ENCODE assay signal across 15 cellular contexts in genomic region chr2:167177196-167177595, GRCh38.
"Had no signal": no experiment of that assay in that cellular context is flagged by ENCODE, and none has a peak within 500 bp of the region (broad histone marks: within the 10 kb centered on the region; RNA-seq: fewer than 3 reads in every experiment).

No MANE protein-coding gene starts in this region.

- H3K27me3 Mint-ChIP-seq: activated CD4-positive, alpha-beta memory T cell treated with anti-CD3 and anti-CD28 coated beads for 36 hours; activated naive CD8-positive, alpha-beta T cell treated with anti-CD3 and anti-CD28 coated beads, Interleukin-2, amount 10 ng/mL, durations not matched to agents 7 days and 5 days; dendritic cell treated with granulocyte-macrophage colony-stimulating factor and Interleukin-4, amounts not matched to agents 40 ng/mL and 50 ng/mL, for 4 days; effector memory CD8-positive, alpha-beta T cell; stimulated activated memory B cell treated with anti-CD40 and anti-IgM and Interleukin-4, amounts not matched to agents 10 μg/mL and 1 μg/mL and 100 μg/mL, for 72 hours had no signal

- H2AFZ ChIP-seq: parathyroid adenoma had no signal

- H3K4me3 Mint-ChIP-seq: activated CD4-positive, alpha-beta memory T cell treated with anti-CD3 and anti-CD28 coated beads for 36 hours; activated naive CD8-positive, alpha-beta T cell treated with anti-CD3 and anti-CD28 coated beads, Interleukin-2, amount 10 ng/mL, durations not matched to agents 7 days and 5 days; activated T-cell treated with anti-CD3 and anti-CD28 coated beads, Interleukin-2, amount 50 U/mL, for 72 hours; dendritic cell treated with granulocyte-macrophage colony-stimulating factor and Interleukin-4, amounts not matched to agents 40 ng/mL and 50 ng/mL, for 4 days; effector memory CD8-positive, alpha-beta T cell; stimulated activated memory B cell treated with anti-CD40 and anti-IgM and Interleukin-4, amounts not matched to agents 10 μg/mL and 1 μg/mL and 100 μg/mL, for 72 hours had no signal

- H3K9ac ChIP-seq: parathyroid adenoma had no signal

- H3K36me3 ChIP-seq: gastroesophageal sphincter, left lung, tibial nerve had no signal

- H3K4me1 Mint-ChIP-seq: activated naive CD8-positive, alpha-beta T cell treated with anti-CD3 and anti-CD28 coated beads, Interleukin-2, amount 10 ng/mL, durations not matched to agents 7 days and 5 days; stimulated activated memory B cell treated with anti-CD40 and anti-IgM and Interleukin-4, amounts not matched to agents 10 μg/mL and 1 μg/mL and 100 μg/mL, for 72 hours had no signal

- H3K27me3 ChIP-seq: gastroesophageal sphincter, left lung, tibial nerve had no signal

- DNase-seq: activated CD4-positive, alpha-beta memory T cell treated with anti-CD3 and anti-CD28 coated beads for 36 hours; activated naive CD8-positive, alpha-beta T cell treated with anti-CD3 and anti-CD28 coated beads, Interleukin-2, amount 10 ng/mL, durations not matched to agents 7 days and 5 days; activated T-cell treated with anti-CD3 and anti-CD28 coated beads, Interleukin-2, amount 50 U/mL, for 72 hours; central memory CD4-positive, alpha-beta T cell; effector memory CD8-positive, alpha-beta T cell; erythroblast; left lung; T-helper 9 cell had no signal

- H3K27ac Mint-ChIP-seq: activated CD4-positive, alpha-beta memory T cell treated with anti-CD3 and anti-CD28 coated beads for 36 hours; activated naive CD8-positive, alpha-beta T cell treated with anti-CD3 and anti-CD28 coated beads, Interleukin-2, amount 10 ng/mL, durations not matched to agents 7 days and 5 days; activated T-cell treated with anti-CD3 and anti-CD28 coated beads, Interleukin-2, amount 50 U/mL, for 72 hours; dendritic cell treated with granulocyte-macrophage colony-stimulating factor and Interleukin-4, amounts not matched to agents 40 ng/mL and 50 ng/mL, for 4 days; effector memory CD8-positive, alpha-beta T cell; stimulated activated memory B cell treated with anti-CD40 and anti-IgM and Interleukin-4, amounts not matched to agents 10 μg/mL and 1 μg/mL and 100 μg/mL, for 72 hours had no signal

- H3K4me1 ChIP-seq: gastroesophageal sphincter, left lung, parathyroid adenoma, tibial nerve had no signal

- H3K79me2 ChIP-seq: parathyroid adenoma had no signal

- H3K36me3 Mint-ChIP-seq: activated CD4-positive, alpha-beta memory T cell treated with anti-CD3 and anti-CD28 coated beads for 36 hours; activated naive CD8-positive, alpha-beta T cell treated with anti-CD3 and anti-CD28 coated beads, Interleukin-2, amount 10 ng/mL, durations not matched to agents 7 days and 5 days; stimulated activated memory B cell treated with anti-CD40 and anti-IgM and Interleukin-4, amounts not matched to agents 10 μg/mL and 1 μg/mL and 100 μg/mL, for 72 hours had no signal

- H3K27ac ChIP-seq: gastroesophageal sphincter, left lung, parathyroid adenoma, tibial nerve, VCaP had no signal

- H3K4me3 ChIP-seq: gastroesophageal sphincter, left lung, tibial nerve had no signal

- FAIRE-seq: astrocyte had no signal
